15 cellular contexts compared by ENCODE assay signal in the genomic region with DNA sequence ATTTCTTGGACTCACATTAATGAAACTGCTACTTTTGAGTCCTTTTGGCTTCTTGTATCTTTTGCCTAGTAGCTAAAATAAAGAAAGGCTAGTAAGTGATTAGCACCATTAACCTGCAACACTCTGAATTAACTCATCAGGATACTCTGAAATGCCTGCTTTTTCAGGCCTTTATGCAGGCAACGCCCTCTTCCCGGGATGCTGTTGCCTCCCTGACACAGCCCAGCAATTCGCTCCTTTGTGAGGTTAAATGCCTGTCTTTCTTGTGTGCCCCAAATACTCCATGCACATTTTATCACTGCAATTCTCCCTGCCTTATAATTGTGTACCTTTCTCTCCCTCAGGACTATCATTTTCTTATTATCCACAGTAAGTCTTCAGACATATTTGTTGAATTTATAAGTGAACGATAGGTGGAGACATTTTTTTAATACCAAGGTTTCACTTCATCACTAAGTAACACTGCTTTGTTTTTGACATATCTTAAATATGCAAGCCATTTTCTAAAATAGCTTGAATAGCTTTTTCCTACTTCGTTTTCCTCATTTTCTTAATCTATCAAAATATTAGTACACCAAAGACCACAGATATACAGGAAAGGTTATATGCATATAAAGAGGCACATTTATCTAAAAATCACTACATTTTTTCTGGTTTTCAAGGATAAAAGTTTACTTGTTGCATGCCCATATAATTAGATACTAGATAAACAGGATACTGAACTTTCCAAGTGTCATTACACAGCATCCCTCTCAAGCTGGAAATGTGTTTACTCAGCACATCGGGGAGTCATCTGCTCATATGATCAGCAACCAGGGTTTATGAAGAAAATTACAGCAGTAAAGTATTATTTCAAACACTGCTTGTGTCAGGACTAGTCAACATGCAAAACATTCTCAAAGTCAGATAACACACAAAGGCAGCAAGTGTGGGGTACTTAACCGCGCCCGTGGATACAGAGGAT.
DNase-seq lines count a peak whose midpoint lies in the region; ATAC-seq and TF ChIP-seq lines count a peak whose summit lies in the region.
"Had no signal": no experiment of that assay in that cellular context is flagged by ENCODE, and none has a peak within 500 bp of the region (broad histone marks: within the 10 kb centered on the region; RNA-seq: fewer than 3 reads in every experiment).

No MANE protein-coding gene starts in this region.

- H3K9me3 ChIP-seq in iPS DF 6.9 (ENCODE audit: control insufficient read depth, insufficient read depth, low read length), result no peaks in the 10 kb centered on the region
- H3K9me3 ChIP-seq: left lung, prostate gland had no signal

- POLR2A ChIA-PET in GM10248 (lab: Yijun Ruan, JAX), result no interaction called here

- H3K36me3 ChIP-seq in iPS DF 6.9 (ENCODE audit: control insufficient read depth, insufficient read depth, low read length), result no peaks in the 10 kb centered on the region
- H3K36me3 ChIP-seq: left lung, prostate gland had no signal

- CTCF ChIA-PET in GM10248 (lab: Yijun Ruan, JAX), result interaction anchor here (0.9 to 2.1 kb wide), 5 partner anchors 8 to 65 kb away, joined by 3 to 8 read pairs (median 3); no protein-coding TSS in a partner anchor

- H3K4me3 Mint-ChIP-seq in nephron progenitor cell, result no peak overlapping the region
- H3K4me3 Mint-ChIP-seq: CD14-positive monocyte had no signal

- DNase-seq in GM10248 (ENCODE audit: extremely low spot score) (no peak), iPS DF 6.9 (ENCODE audit: low read depth, low spot score) (peak; percentile 11), D341Med (ENCODE audit: low spot score) (no peak), nephron progenitor cell (no peak)
- no peak for DNase-seq in stimulated activated CD4-positive, alpha-beta T cell treated with anti-CD3 and anti-CD28 coated beads, Interleukin-4, amount 100 ng/mL, for 4 hours
- DNase-seq: anterior cingulate cortex, hypothalamus, left lung, NCI-H2081 treated with DMSO at 0.1 percent for 48 hours had no signal

- H3K27ac ChIP-seq in VCaP (no peak overlapping the region), iPS DF 6.9 (ENCODE audit: low read length) (no peak overlapping the region)
- H3K27ac ChIP-seq: coronary artery, left lung, prostate gland had no signal

- no peak for ATAC-seq in HG03196 (IDR thresholded peaks at IDR 0.05; ENCODE audit: unreplicated experiment)

- peaks cover 15% of the 10 kb centered on the region for H3K9me3 Mint-ChIP-seq in nephron progenitor cell

- peaks cover 2% of the 10 kb centered on the region; the same call in 1 of the 2 replicates for H3K4me1 ChIP-seq in iPS DF 6.9 (ENCODE audit: control insufficient read depth, insufficient read depth, low read length)
- H3K4me1 ChIP-seq: left lung, prostate gland had no signal

- H3K36me3 Mint-ChIP-seq in nephron progenitor cell (ENCODE audit: low read depth), result no peaks in the 10 kb centered on the region
- H3K36me3 Mint-ChIP-seq: CD14-positive monocyte had no signal

- no CpG with 5 or more reads among the region's 9 CpGs for WGBS in iPS DF 6.9 (ENCODE audit: insufficient coverage, insufficient read length)

- H3K27me3 ChIP-seq in iPS DF 6.9 (ENCODE audit: control insufficient read depth, insufficient read depth, low read length), result no peaks in the 10 kb centered on the region
- H3K27me3 ChIP-seq: left lung had no signal

- no peak overlapping the region for H3K27ac Mint-ChIP-seq in nephron progenitor cell
- H3K27ac Mint-ChIP-seq: CD14-positive monocyte had no signal

- no peak overlapping the region for H3K4me3 ChIP-seq in iPS DF 6.9 (ENCODE audit: low read length)
- H3K4me3 ChIP-seq: coronary artery, left lung, prostate gland had no signal

- peaks cover 3% of the 10 kb centered on the region for H3K27me3 Mint-ChIP-seq in nephron progenitor cell (ENCODE audit: low read depth, poor library complexity)

- no peaks in the 10 kb centered on the region for H3K4me1 Mint-ChIP-seq in nephron progenitor cell
- H3K4me1 Mint-ChIP-seq: CD14-positive monocyte had no signal

- TF ChIP-seq CTCF in GM10248 (IDR thresholded peaks at IDR 0.05; ENCODE audit: control extremely low read depth, extremely low read depth, low read depth, missing control alignments) (peak; percentile 5), LNCAP (IDR thresholded peaks at IDR 0.05) (peak; percentile 18; the same call in 1 of the 2 replicates), VCaP (conservative IDR thresholded peaks at IDR 0.05) (peak; percentile 37), nephron progenitor cell (IDR thresholded peaks at IDR 0.05) (no peak)
